Comparison of ENCODE assay signal across 26 cellular contexts in genomic region chr16:84517366-84517765, GRCh38. TPM values are rescaled to one million over a fixed set of nuclear protein-coding genes. Genes with fewer than 3 reads are reported as not detected.
DNase-seq lines count a peak whose midpoint lies in the region; ATAC-seq and TF ChIP-seq lines count a peak whose summit lies in the region.
"Had no signal": no experiment of that assay in that cellular context is flagged by ENCODE, and none has a peak within 500 bp of the region (broad histone marks: within the 10 kb centered on the region; RNA-seq: fewer than 3 reads in every experiment).

No MANE protein-coding gene starts in this region.

- peak overlapping the region; percentile 82 for H3K27ac Mint-ChIP-seq in activated CD4-positive, alpha-beta memory T cell treated with anti-CD3 and anti-CD28 coated beads, Interleukin-2, amount 10 ng/mL, durations not matched to agents 7 days and 5 days
- H3K27ac Mint-ChIP-seq in activated CD4-positive, alpha-beta memory T cell treated with anti-CD3 and anti-CD28 coated beads for 36 hours, result no peak overlapping the region
- peak overlapping the region; percentile 35 for H3K27ac Mint-ChIP-seq in activated naive CD8-positive, alpha-beta T cell treated with anti-CD3 and anti-CD28 coated beads, Interleukin-2, amount 50 U/mL, for 24 hours
- peak overlapping the region; percentile 94 for H3K27ac Mint-ChIP-seq in stimulated activated memory B cell treated with anti-CD40 and anti-IgM and Interleukin-4, amounts not matched to agents 10 μg/mL and 1 μg/mL and 100 μg/mL, for 72 hours

- no peak overlapping the region for H3K4me3 Mint-ChIP-seq in activated CD4-positive, alpha-beta memory T cell treated with anti-CD3 and anti-CD28 coated beads, Interleukin-2, amount 10 ng/mL, durations not matched to agents 7 days and 5 days
- H3K4me3 Mint-ChIP-seq in activated CD4-positive, alpha-beta memory T cell treated with anti-CD3 and anti-CD28 coated beads for 36 hours, result no peak overlapping the region
- no peak overlapping the region for H3K4me3 Mint-ChIP-seq in activated naive CD8-positive, alpha-beta T cell treated with anti-CD3 and anti-CD28 coated beads, Interleukin-2, amount 50 U/mL, for 24 hours
- no peak overlapping the region for H3K4me3 Mint-ChIP-seq in stimulated activated memory B cell treated with anti-CD40 and anti-IgM and Interleukin-4, amounts not matched to agents 10 μg/mL and 1 μg/mL and 100 μg/mL, for 72 hours

- POLR2A ChIA-PET in activated CD4-positive, alpha-beta memory T cell treated with anti-CD3 and anti-CD28 coated beads, Interleukin-2, amount 10 ng/mL, durations not matched to agents 7 days and 5 days (lab: Charles Lee), result interaction anchor here (0.6 to 14.5 kb wide), 11 partner anchors 11 to 99 kb away, joined by 3 to 120 read pairs (median 19); partner anchors contain the start of genes COTL1 and MEAK7
- POLR2A ChIA-PET in activated CD4-positive, alpha-beta memory T cell treated with anti-CD3 and anti-CD28 coated beads for 36 hours (lab: Charles Lee), result interaction anchor here (0.6 kb wide), 1 partner anchor 31 kb away, joined by 3 read pairs; no protein-coding TSS in a partner anchor

- intact Hi-C loops in activated CD4-positive, alpha-beta memory T cell treated with anti-CD3 and anti-CD28 coated beads for 36 hours (cut with micrococcal nuclease), result loop anchor here (10.0 kb wide), 1 partner anchor 507 kb away; the partner anchor contains the start of gene KIAA0513

- peaks cover 77% of the 10 kb centered on the region for H3K4me1 Mint-ChIP-seq in activated CD4-positive, alpha-beta memory T cell treated with anti-CD3 and anti-CD28 coated beads, Interleukin-2, amount 10 ng/mL, durations not matched to agents 7 days and 5 days
- peaks cover 69% of the 10 kb centered on the region for H3K4me1 Mint-ChIP-seq in activated CD4-positive, alpha-beta memory T cell treated with anti-CD3 and anti-CD28 coated beads for 36 hours (ENCODE audit: low read depth)
- H3K4me1 Mint-ChIP-seq in activated naive CD8-positive, alpha-beta T cell treated with anti-CD3 and anti-CD28 coated beads, Interleukin-2, amount 50 U/mL, for 24 hours, result peaks cover 75% of the 10 kb centered on the region
- H3K4me1 Mint-ChIP-seq in stimulated activated memory B cell treated with anti-CD40 and anti-IgM and Interleukin-4, amounts not matched to agents 10 μg/mL and 1 μg/mL and 100 μg/mL, for 72 hours, result peaks cover 27% of the 10 kb centered on the region

- CTCF ChIA-PET in activated CD4-positive, alpha-beta memory T cell treated with anti-CD3 and anti-CD28 coated beads, Interleukin-2, amount 10 ng/mL, durations not matched to agents 7 days and 5 days (lab: Charles Lee), result interaction anchor here (1.1 to 4.7 kb wide), 3 partner anchors 10 to 34 kb away, joined by 3 to 26 read pairs (median 20); no protein-coding TSS in a partner anchor
- CTCF ChIA-PET in activated CD4-positive, alpha-beta memory T cell treated with anti-CD3 and anti-CD28 coated beads for 36 hours (lab: Charles Lee), result interaction anchor here (0.6 to 1.0 kb wide), 3 partner anchors 23 to 105 kb away, joined by 3 to 4 read pairs (median 4); no protein-coding TSS in a partner anchor

- peak overlapping the region; percentile 20 for H3K27ac ChIP-seq in RWPE2 (ENCODE audit: poor library complexity, severe bottlenecking)
- H3K27ac ChIP-seq: colonic mucosa, gastrocnemius medialis had no signal

- H3K36me3 ChIP-seq in RWPE2 (ENCODE audit: low read depth), result no peaks in the 10 kb centered on the region
- H3K36me3 ChIP-seq: colonic mucosa, gastrocnemius medialis, HAP-1 had no signal

- no peaks in the 10 kb centered on the region for H3K27me3 ChIP-seq in RWPE2 (ENCODE audit: insufficient read depth, poor library complexity, severe bottlenecking)
- H3K27me3 ChIP-seq: colonic mucosa had no signal

- no peaks in the 10 kb centered on the region for H3K9me3 ChIP-seq in RWPE2 (ENCODE audit: severe bottlenecking)
- H3K9me3 ChIP-seq: colonic mucosa, gastrocnemius medialis, HAP-1 had no signal

- H3K36me3 Mint-ChIP-seq in activated CD4-positive, alpha-beta memory T cell treated with anti-CD3 and anti-CD28 coated beads, Interleukin-2, amount 10 ng/mL, durations not matched to agents 7 days and 5 days (ENCODE audit: low read depth), result peaks cover 29% of the 10 kb centered on the region
- H3K36me3 Mint-ChIP-seq in activated CD4-positive, alpha-beta memory T cell treated with anti-CD3 and anti-CD28 coated beads for 36 hours, result no peaks in the 10 kb centered on the region
- H3K36me3 Mint-ChIP-seq in activated naive CD8-positive, alpha-beta T cell treated with anti-CD3 and anti-CD28 coated beads, Interleukin-2, amount 50 U/mL, for 24 hours (ENCODE audit: low read depth), result no peaks in the 10 kb centered on the region
- no peaks in the 10 kb centered on the region for H3K36me3 Mint-ChIP-seq in stimulated activated memory B cell treated with anti-CD40 and anti-IgM and Interleukin-4, amounts not matched to agents 10 μg/mL and 1 μg/mL and 100 μg/mL, for 72 hours

- H3K27me3 Mint-ChIP-seq in activated CD4-positive, alpha-beta memory T cell treated with anti-CD3 and anti-CD28 coated beads, Interleukin-2, amount 10 ng/mL, durations not matched to agents 7 days and 5 days, result no peaks in the 10 kb centered on the region
- no peaks in the 10 kb centered on the region for H3K27me3 Mint-ChIP-seq in activated CD4-positive, alpha-beta memory T cell treated with anti-CD3 and anti-CD28 coated beads for 36 hours
- H3K27me3 Mint-ChIP-seq in activated naive CD8-positive, alpha-beta T cell treated with anti-CD3 and anti-CD28 coated beads, Interleukin-2, amount 50 U/mL, for 24 hours, result no peaks in the 10 kb centered on the region
- H3K27me3 Mint-ChIP-seq in stimulated activated memory B cell treated with anti-CD40 and anti-IgM and Interleukin-4, amounts not matched to agents 10 μg/mL and 1 μg/mL and 100 μg/mL, for 72 hours, result no peaks in the 10 kb centered on the region
- H3K27me3 Mint-ChIP-seq: effector memory CD8-positive, alpha-beta T cell had no signal

- H3K4me1 ChIP-seq in RWPE2 (ENCODE audit: insufficient read depth, poor library complexity, severe bottlenecking), result peaks cover 9% of the 10 kb centered on the region
- H3K4me1 ChIP-seq: colonic mucosa, gastrocnemius medialis, HAP-1 had no signal

- no peak for DNase-seq in activated CD4-positive, alpha-beta memory T cell treated with anti-CD3 and anti-CD28 coated beads, Interleukin-2, amount 10 ng/mL, durations not matched to agents 7 days and 5 days
- no peak for DNase-seq in activated CD4-positive, alpha-beta memory T cell treated with anti-CD3 and anti-CD28 coated beads for 36 hours
- DNase-seq in RWPE2 (ENCODE audit: low spot score) (no peak), NCI-H2227 treated with DMSO at 0.1 percent for 48 hours (lab: John Stamatoyannopoulos, UW) (no peak)
- DNase-seq in activated naive CD8-positive, alpha-beta T cell treated with anti-CD3 and anti-CD28 coated beads, Interleukin-2, amount 50 U/mL, for 24 hours, result no peak
- DNase-seq: activated CD4-positive, CD25-positive, alpha-beta regulatory T cell treated with anti-CD3 and anti-CD28 coated beads, Interleukin-2, amount 50 U/mL, for 72 hours; colonic mucosa; effector memory CD8-positive, alpha-beta T cell; EL; gastrocnemius medialis; hippocampal formation; immature natural killer cell; Karpas-422; mesendoderm; MV-4-11; NCI-H187; NCI-H82; stimulated activated CD4-positive, alpha-beta T cell treated with anti-CD3 and anti-CD28 coated beads, Interleukin-2, amount 100 ng/mL, for 24 hours; SW 1271 had no signal

- no peak for ATAC-seq in RWPE2 (ENCODE audit: low read depth)
- no peak for ATAC-seq in activated naive CD8-positive, alpha-beta T cell treated with anti-CD3 and anti-CD28 coated beads, Interleukin-2, amount 50 U/mL, for 24 hours
- no peak for ATAC-seq in stimulated activated memory B cell treated with anti-CD40 and anti-IgM and Interleukin-4, amounts not matched to agents 10 μg/mL and 1 μg/mL and 100 μg/mL, for 72 hours
- no peak for ATAC-seq in HG02642 (IDR thresholded peaks at IDR 0.05; ENCODE audit: poor library complexity, unreplicated experiment)
- ATAC-seq in GM19397 (IDR thresholded peaks at IDR 0.05; ENCODE audit: unreplicated experiment), result no peak
- ATAC-seq: effector memory CD8-positive, alpha-beta T cell; esophagus mucosa; gastrocnemius medialis; Right ventricle myocardium inferior had no signal

- H3K9me3 Mint-ChIP-seq in activated CD4-positive, alpha-beta memory T cell treated with anti-CD3 and anti-CD28 coated beads, Interleukin-2, amount 10 ng/mL, durations not matched to agents 7 days and 5 days, result no peaks in the 10 kb centered on the region
- H3K9me3 Mint-ChIP-seq in activated CD4-positive, alpha-beta memory T cell treated with anti-CD3 and anti-CD28 coated beads for 36 hours, result no peaks in the 10 kb centered on the region
- no peaks in the 10 kb centered on the region for H3K9me3 Mint-ChIP-seq in activated naive CD8-positive, alpha-beta T cell treated with anti-CD3 and anti-CD28 coated beads, Interleukin-2, amount 50 U/mL, for 24 hours
- H3K9me3 Mint-ChIP-seq in stimulated activated memory B cell treated with anti-CD40 and anti-IgM and Interleukin-4, amounts not matched to agents 10 μg/mL and 1 μg/mL and 100 μg/mL, for 72 hours, result no peaks in the 10 kb centered on the region
- H3K9me3 Mint-ChIP-seq: effector memory CD8-positive, alpha-beta T cell had no signal

- no peak overlapping the region for H3K4me3 ChIP-seq in RWPE2 (ENCODE audit: severe bottlenecking)
- H3K4me3 ChIP-seq: colonic mucosa, gastrocnemius medialis, HAP-1, skin epidermis had no signal

- no peak for TF ChIP-seq CTCF in RWPE2 (IDR thresholded peaks at IDR 0.05; ENCODE audit: poor library complexity, severe bottlenecking)

RNA-seq across cellular contexts. Expression of gene MEAK7, which starts 12.9 kb away (rescaled TPM):
- 10 to 100 TPM; 27.7 to 33.4 TPM for total RNA-seq in activated CD4-positive, alpha-beta memory T cell treated with anti-CD3 and anti-CD28 coated beads, Interleukin-2, amount 10 ng/mL, durations not matched to agents 7 days and 5 days
- total RNA-seq in activated CD4-positive, alpha-beta memory T cell treated with anti-CD3 and anti-CD28 coated beads for 36 hours, result 10 to 100 TPM; 12.9 to 13.6 TPM
